ENCODE assay signal across 12 cellular contexts in the genomic region with DNA sequence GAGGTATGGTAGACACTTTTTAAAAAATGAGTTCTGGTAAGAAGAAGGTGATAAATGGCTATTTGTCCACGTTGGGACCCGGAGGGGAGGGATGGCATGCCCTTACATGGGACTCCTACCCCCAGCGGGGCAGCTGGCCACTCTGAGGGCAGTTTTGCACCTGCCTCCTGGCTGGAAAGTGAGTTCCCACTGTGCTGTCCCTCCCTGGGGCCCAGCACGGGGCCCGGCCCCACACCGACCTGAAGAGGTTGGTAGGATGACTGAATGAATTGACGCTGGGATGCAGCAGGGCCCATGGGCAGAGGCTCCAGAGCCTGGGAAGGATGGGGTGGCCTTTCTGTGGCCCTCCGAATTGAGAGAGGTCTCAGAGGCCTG. TPM values are rescaled to one million over a fixed set of nuclear protein-coding genes. Genes with fewer than 3 reads are reported as not detected.
DNase-seq lines count a peak whose midpoint lies in the region; ATAC-seq and TF ChIP-seq lines count a peak whose summit lies in the region.
"Had no signal": no experiment of that assay in that cellular context is flagged by ENCODE, and none has a peak within 500 bp of the region (broad histone marks: within the 10 kb centered on the region; RNA-seq: fewer than 3 reads in every experiment).

No MANE protein-coding gene starts in this region.

- H4K20me1 ChIP-seq in neural cell (ENCODE audit: insufficient read depth), result no peaks in the 10 kb centered on the region

- H3K79me2 ChIP-seq in neural cell (replicated peaks; ENCODE audit: insufficient read depth, low read length), result no peaks in the 10 kb centered on the region

- H3K4me1 ChIP-seq in cardiac muscle cell (ENCODE audit: low read depth) (no peaks in the 10 kb centered on the region), uterus (peaks cover 7 to 15% of the 10 kb centered on the region in 2 donors)

- H3K36me3 ChIP-seq in cardiac muscle cell (no peaks in the 10 kb centered on the region), neural cell (ENCODE audit: insufficient read depth, low read length) (no peaks in the 10 kb centered on the region), uterus (no peaks in the 10 kb centered on the region)

- H3K27ac ChIP-seq in cardiac muscle cell (no peak overlapping the region), neural cell (ENCODE audit: low read length) (no peak overlapping the region), uterus (peak overlapping the region; percentile 95 to 97)

- TF ChIP-seq RAD21 in neural cell (conservative IDR thresholded peaks at IDR 0.05), result no peak

- TF ChIP-seq CTCF in cardiac muscle cell (IDR thresholded peaks at IDR 0.05; ENCODE audit: low read depth, low read length) (no peak), neural cell (IDR thresholded peaks at IDR 0.05; ENCODE audit: poor library complexity, severe bottlenecking) (no peak), uterus (IDR thresholded peaks at IDR 0.05) (no peak)

- H3K4me3 ChIP-seq in cardiac muscle cell (peak overlapping the region; percentile 76), neural cell (ENCODE audit: low read length) (peak overlapping the region; percentile 28), uterus (peak overlapping the region in 1 of 2 donors; percentile 68)

- TF ChIP-seq EP300 in neural cell (conservative IDR thresholded peaks at IDR 0.05; ENCODE audit: poor library complexity, severe bottlenecking), result no peak

- no peak for ATAC-seq in left ventricle myocardium superior
- no peak for ATAC-seq in effector memory CD8-positive, alpha-beta T cell (replicated peaks)
- no peak for ATAC-seq in GM18520 (IDR thresholded peaks at IDR 0.05; ENCODE audit: unreplicated experiment)
- no peak for ATAC-seq in left lobe of liver
- ATAC-seq: esophagus mucosa, PC-3 had no signal

- H3K9me3 ChIP-seq in cardiac muscle cell (ENCODE audit: low read depth), result no peaks in the 10 kb centered on the region
- no peaks in the 10 kb centered on the region for H3K9me3 ChIP-seq in neural cell (ENCODE audit: low read length)
- no peaks in the 10 kb centered on the region for H3K9me3 ChIP-seq in uterus

- no peak for TF ChIP-seq POLR2A in uterus (IDR thresholded peaks at IDR 0.05)

- no peaks in the 10 kb centered on the region for H3K9me2 ChIP-seq in neural cell (ENCODE audit: insufficient read depth, low read length)

- no peaks in the 10 kb centered on the region for H3F3A ChIP-seq in neural cell (ENCODE audit: insufficient read depth, low read length, poor library complexity, severe bottlenecking)

- no peaks in the 10 kb centered on the region for H3K36me3 Mint-ChIP-seq in effector memory CD8-positive, alpha-beta T cell (ENCODE audit: insufficient read depth)

- H3K9ac ChIP-seq in neural cell (ENCODE audit: low read length), result no peak overlapping the region

- H2AFZ ChIP-seq in neural cell (ENCODE audit: low read depth, low read length), result no peak overlapping the region

- intact Hi-C loops in left ventricle myocardium superior (cut with micrococcal nuclease) (no loop called here), uterus (cut with DNase I; ENCODE audit: low total_unique reads) (no loop called here)

- peaks cover 31 to 64% of the 10 kb centered on the region in 2 donors for H3K27me3 Mint-ChIP-seq in effector memory CD8-positive, alpha-beta T cell

- no peak overlapping the region for H3K27ac Mint-ChIP-seq in effector memory CD8-positive, alpha-beta T cell

- peaks cover 0 to 3% of the 10 kb centered on the region in 2 donors for H3K4me1 Mint-ChIP-seq in effector memory CD8-positive, alpha-beta T cell (ENCODE audit: low read depth in 2 of 2)

- DNase-seq in cardiac muscle cell (ENCODE audit: low read depth in 1 of 2, low spot score in 1 of 2) (no peak), left ventricle myocardium superior (no peak), uterus (no peak), NCI-H187 (lab: John Stamatoyannopoulos, UW) (no peak), left lobe of liver (ENCODE audit: low spot score) (no peak)
- no peak for DNase-seq in effector memory CD8-positive, alpha-beta T cell
- DNase-seq: PC-3 had no signal

- no peaks in the 10 kb centered on the region for H3K9me3 Mint-ChIP-seq in effector memory CD8-positive, alpha-beta T cell

- peak overlapping the region; percentile 36 to 40 for H3K4me3 Mint-ChIP-seq in effector memory CD8-positive, alpha-beta T cell

- no peak overlapping the region for H3K4me2 ChIP-seq in neural cell (ENCODE audit: low read length)

- H3K27me3 ChIP-seq in cardiac muscle cell (no peaks in the 10 kb centered on the region), neural cell (ENCODE audit: insufficient read depth, low read depth, low read length) (peaks cover 19% of the 10 kb centered on the region), uterus (no peaks in the 10 kb centered on the region)

TF ChIP-seq in neural cell, 6 proteins besides CTCF, POLR2A, EP300 and RAD21:
- TF ChIP-seq, protein P1, sequence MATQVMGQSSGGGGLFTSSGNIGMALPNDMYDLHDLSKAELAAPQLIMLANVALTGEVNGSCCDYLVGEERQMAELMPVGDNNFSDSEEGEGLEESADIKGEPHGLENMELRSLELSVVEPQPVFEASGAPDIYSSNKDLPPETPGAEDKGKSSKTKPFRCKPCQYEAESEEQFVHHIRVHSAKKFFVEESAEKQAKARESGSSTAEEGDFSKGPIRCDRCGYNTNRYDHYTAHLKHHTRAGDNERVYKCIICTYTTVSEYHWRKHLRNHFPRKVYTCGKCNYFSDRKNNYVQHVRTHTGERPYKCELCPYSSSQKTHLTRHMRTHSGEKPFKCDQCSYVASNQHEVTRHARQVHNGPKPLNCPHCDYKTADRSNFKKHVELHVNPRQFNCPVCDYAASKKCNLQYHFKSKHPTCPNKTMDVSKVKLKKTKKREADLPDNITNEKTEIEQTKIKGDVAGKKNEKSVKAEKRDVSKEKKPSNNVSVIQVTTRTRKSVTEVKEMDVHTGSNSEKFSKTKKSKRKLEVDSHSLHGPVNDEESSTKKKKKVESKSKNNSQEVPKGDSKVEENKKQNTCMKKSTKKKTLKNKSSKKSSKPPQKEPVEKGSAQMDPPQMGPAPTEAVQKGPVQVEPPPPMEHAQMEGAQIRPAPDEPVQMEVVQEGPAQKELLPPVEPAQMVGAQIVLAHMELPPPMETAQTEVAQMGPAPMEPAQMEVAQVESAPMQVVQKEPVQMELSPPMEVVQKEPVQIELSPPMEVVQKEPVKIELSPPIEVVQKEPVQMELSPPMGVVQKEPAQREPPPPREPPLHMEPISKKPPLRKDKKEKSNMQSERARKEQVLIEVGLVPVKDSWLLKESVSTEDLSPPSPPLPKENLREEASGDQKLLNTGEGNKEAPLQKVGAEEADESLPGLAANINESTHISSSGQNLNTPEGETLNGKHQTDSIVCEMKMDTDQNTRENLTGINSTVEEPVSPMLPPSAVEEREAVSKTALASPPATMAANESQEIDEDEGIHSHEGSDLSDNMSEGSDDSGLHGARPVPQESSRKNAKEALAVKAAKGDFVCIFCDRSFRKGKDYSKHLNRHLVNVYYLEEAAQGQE (IDR thresholded peaks at IDR 0.05; ENCODE audit: borderline replicate concordance), result no peak
- TF ChIP-seq EZH2 (IDR thresholded peaks at IDR 0.05; ENCODE audit: borderline replicate concordance, insufficient read depth, low read length, poor library complexity, severe bottlenecking) (no peak), MXI1 (conservative IDR thresholded peaks at IDR 0.05; ENCODE audit: poor library complexity, severe bottlenecking) (no peak), SMC3 (conservative IDR thresholded peaks at IDR 0.05; ENCODE audit: poor library complexity) (no peak), TAF1 (IDR thresholded peaks at IDR 0.05; ENCODE audit: low read depth) (no peak), POLR2AphosphoS5 (IDR thresholded peaks at IDR 0.05) (no peak)

RNA-seq across cellular contexts. Expression of a gene that starts 0.6 kb away (rescaled TPM):
- 60.8 and 94.1 TPM in 2 replicates for total RNA-seq in cardiac muscle cell
- 96.0 and 107 TPM in 2 replicates for polyA plus RNA-seq in cardiac muscle cell
- total RNA-seq in left ventricle myocardium superior, result 18.4 TPM
- 0.30 TPM in 1 of 2 replicates, not detected in the other for polyA plus RNA-seq in neural cell
- 0.58 TPM in 1 of 2 replicates, not detected in the other for polyA minus RNA-seq in neural cell
- total RNA-seq in uterus, result 100 to 1,000 TPM in 3 of 4 donors, 10 to 100 TPM in 1; 88.9 to 395 (median 303) TPM
- total RNA-seq in left lobe of liver, result 9.4 TPM
- total RNA-seq: MCF 10A, PC-3 had no signal

RNA-seq across cellular contexts. Expression of a gene that starts 19.8 kb away (rescaled TPM):
- total RNA-seq in cardiac muscle cell (123 and 133 TPM in 2 replicates), left ventricle myocardium superior (92.9 TPM), uterus (10 to 100 TPM; 12.9 to 73.3 (median 33.7) TPM), left lobe of liver (78.3 TPM)
- polyA plus RNA-seq in cardiac muscle cell (194 and 198 TPM in 2 replicates), neural cell (79.5 and 84.6 TPM in 2 replicates)
- 55.0 and 57.5 TPM in 2 replicates for polyA minus RNA-seq in neural cell

RNA-seq across cellular contexts. Expression of a gene that starts 21.2 kb away (rescaled TPM):
- 52.5 and 95.9 TPM in 2 replicates for total RNA-seq in cardiac muscle cell
- polyA plus RNA-seq in cardiac muscle cell, result 25.1 and 26.7 TPM in 2 replicates
- total RNA-seq in left ventricle myocardium superior, result 17.6 TPM
- 24.6 and 27.7 TPM in 2 replicates for polyA plus RNA-seq in neural cell
- 13.4 and 13.8 TPM in 2 replicates for polyA minus RNA-seq in neural cell
- total RNA-seq in uterus, result 10 to 100 TPM; 10.6 to 33.6 (median 23.6) TPM
- total RNA-seq in left lobe of liver, result 21.0 TPM

RNA-seq across cellular contexts. Expression of a gene that starts 37.6 kb away (rescaled TPM):
- total RNA-seq in cardiac muscle cell, result 9,288 and 26,089 TPM in 2 replicates
- 8,361 and 20,231 TPM in 2 replicates for polyA plus RNA-seq in cardiac muscle cell
- total RNA-seq in left ventricle myocardium superior, result 2,865 TPM
- 0.76 TPM in 1 of 2 replicates, not detected in the other for polyA plus RNA-seq in neural cell
- polyA minus RNA-seq in neural cell, result not detected in 2 replicates
- total RNA-seq in uterus, result not detected
- total RNA-seq in left lobe of liver, result not detected
- total RNA-seq: esophagus mucosa, MCF 10A, PC-3, pulmonary artery endothelial cell had no signal

RNA-seq across cellular contexts. Expression of a gene that starts 38.2 kb away (rescaled TPM):
- total RNA-seq in cardiac muscle cell (129 and 148 TPM in 2 replicates), left ventricle myocardium superior (967 TPM), uterus (1 to 10 TPM in 1 of 4 donors, under 1 TPM in 1, not detected in 2; 0.76 to 1.4 TPM), left lobe of liver (not detected)
- polyA plus RNA-seq in cardiac muscle cell (165 and 213 TPM in 2 replicates), neural cell (not detected in 2 replicates)
- 0.81 TPM in 1 of 2 replicates, not detected in the other for polyA minus RNA-seq in neural cell
- total RNA-seq: MCF 10A, pulmonary artery endothelial cell had no signal

Comparison
In these comparisons a context has a peak if more than half of its experiments do, and no peak if none do; other contexts are left out.
1. H3K27ac ChIP-seq: peak in uterus (2 of 2); none in cardiac muscle cell (single experiment) and neural cell (single experiment).